Comparison of ENCODE assay signal across 13 cellular contexts in the genomic region with DNA sequence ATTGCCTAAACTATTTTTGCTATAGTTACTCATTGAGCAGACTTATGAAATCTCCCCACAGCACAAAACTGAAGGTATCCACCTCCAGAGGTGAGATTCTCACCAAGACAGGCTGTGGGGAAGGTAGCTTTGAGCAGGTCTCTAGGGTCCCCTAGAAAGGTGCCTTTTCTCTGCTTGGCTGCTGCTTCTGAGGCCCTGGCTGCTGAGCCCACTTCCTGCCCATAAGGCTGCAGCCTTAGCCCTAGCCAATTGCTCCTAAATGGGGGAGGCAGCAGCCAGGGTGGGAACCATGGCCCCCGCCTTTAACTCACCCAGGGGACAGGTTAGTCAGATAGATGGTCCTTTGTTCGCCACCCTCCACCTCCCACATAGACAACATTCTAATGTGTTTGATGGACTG. TPM values are rescaled to one million over a fixed set of nuclear protein-coding genes. Genes with fewer than 3 reads are reported as not detected.
DNase-seq lines count a peak whose midpoint lies in the region; ATAC-seq and TF ChIP-seq lines count a peak whose summit lies in the region.
"Had no signal": no experiment of that assay in that cellular context is flagged by ENCODE, and none has a peak within 500 bp of the region (broad histone marks: within the 10 kb centered on the region; RNA-seq: fewer than 3 reads in every experiment).

No MANE protein-coding gene starts in this region.

- H3K36me3 ChIP-seq in SK-N-SH (replicated peaks in 1 of 2; ENCODE audit: control insufficient read depth in 1 of 2, insufficient read depth in 2 of 2, low read length in 1 of 2) (peaks cover 17 to 36% of the 10 kb centered on the region in 2 experiments), osteoblast (ENCODE audit: insufficient read depth, low read length) (peaks cover 32% of the 10 kb centered on the region)
- H3K36me3 ChIP-seq: thoracic aorta had no signal

- H3K9ac ChIP-seq in SK-N-SH, result peak overlapping the region; percentile 99

- ATAC-seq in SK-N-SH treated with all-trans-retinoic acid at 6 μM for 48 hours, result no peak
- ATAC-seq in GM19397 (IDR thresholded peaks at IDR 0.05; ENCODE audit: unreplicated experiment), result peak; percentile 16
- ATAC-seq in HG03108 (IDR thresholded peaks at IDR 0.05; ENCODE audit: unreplicated experiment), result no peak

- CTCF ChIA-PET in SK-N-SH (lab: Yijun Ruan, JAX), result no interaction called here

- DNase-seq in SK-N-SH, result no peak
- DNase-seq in osteoblast (ENCODE audit: insufficient read length, low spot score, missing footprints), result no peak
- DNase-seq in mesenteric fat pad (ENCODE audit: low spot score), result no peak
- no peak for DNase-seq in G401 (ENCODE audit: low spot score)
- DNase-seq: activated CD4-positive, CD25-positive, alpha-beta regulatory T cell treated with anti-CD3 and anti-CD28 coated beads, Interleukin-2, amount 50 U/mL, for 72 hours; activated naive CD4-positive, alpha-beta T cell treated with anti-CD3 and anti-CD28 coated beads, Interleukin-2, amount 10 ng/mL, durations not matched to agents 7 days and 5 days; DMS79 treated with DMSO at 0.1 percent for 48 hours; erythroblast had no signal

- H3K27me3 ChIP-seq in SK-N-SH (ENCODE audit: insufficient read depth) (no peaks in the 10 kb centered on the region), osteoblast (ENCODE audit: insufficient read depth, low read length) (no peaks in the 10 kb centered on the region)

- H3F3A ChIP-seq in SK-N-SH (replicated peaks; ENCODE audit: insufficient read depth), result peaks cover 66% of the 10 kb centered on the region

- H3K4me3 Mint-ChIP-seq in activated naive CD8-positive, alpha-beta T cell, result peak overlapping the region; percentile 98
- H3K4me3 Mint-ChIP-seq: activated naive CD4-positive, alpha-beta T cell treated with anti-CD3 and anti-CD28 coated beads, Interleukin-2, amount 10 ng/mL, durations not matched to agents 7 days and 5 days had no signal

- H3K9me2 ChIP-seq in SK-N-SH, result no peaks in the 10 kb centered on the region

- H3K4me2 ChIP-seq in SK-N-SH (peak overlapping the region; percentile 92), osteoblast (ENCODE audit: insufficient read depth, low read length) (peak overlapping the region; percentile 78)

- in situ Hi-C loops in G401 (cut with HindIII; ENCODE audit: low sequenced_read_pairs), result no loop called here

- H3K4me1 ChIP-seq in SK-N-SH (ENCODE audit: control insufficient read depth in 1 of 2, insufficient read depth in 2 of 2, low read depth in 1 of 2, low read length in 1 of 2) (peaks cover 10 to 30% of the 10 kb centered on the region in 2 experiments), osteoblast (ENCODE audit: insufficient read depth, low read length) (peaks cover 58% of the 10 kb centered on the region)

- H2AFZ ChIP-seq in SK-N-SH (ENCODE audit: low read depth) (no peak overlapping the region), osteoblast (ENCODE audit: low read length) (no peak overlapping the region)

- H3K9me3 Mint-ChIP-seq in activated naive CD8-positive, alpha-beta T cell (ENCODE audit: low read depth), result no peaks in the 10 kb centered on the region
- H3K9me3 Mint-ChIP-seq: activated naive CD4-positive, alpha-beta T cell treated with anti-CD3 and anti-CD28 coated beads, Interleukin-2, amount 10 ng/mL, durations not matched to agents 7 days and 5 days had no signal

- 77% methylated on average over 2 of the region's 2 CpGs for WGBS in SK-N-SH (ENCODE audit: low lambda C conversion rate)

- H3K27ac ChIP-seq in SK-N-SH (ENCODE audit: low read depth in 2 of 2, low read length in 1 of 2) (peak overlapping the region; percentile 22 to 100; a peak in 3 of 4 replicates), osteoblast (ENCODE audit: low read depth, low read length) (peak overlapping the region; percentile 92)
- H3K27ac ChIP-seq: thoracic aorta had no signal

- H3K9me3 ChIP-seq in SK-N-SH (no peaks in the 10 kb centered on the region), osteoblast (ENCODE audit: low read depth, low read length) (no peaks in the 10 kb centered on the region)
- H3K9me3 ChIP-seq: thoracic aorta had no signal

- H3K27ac Mint-ChIP-seq in activated naive CD8-positive, alpha-beta T cell, result peak overlapping the region; percentile 97
- H3K27ac Mint-ChIP-seq: activated naive CD4-positive, alpha-beta T cell treated with anti-CD3 and anti-CD28 coated beads, Interleukin-2, amount 10 ng/mL, durations not matched to agents 7 days and 5 days had no signal

- H3K4me1 Mint-ChIP-seq in activated naive CD8-positive, alpha-beta T cell (ENCODE audit: low read depth), result peaks cover 87% of the 10 kb centered on the region

- no peak for TF ChIP-seq EP300 in SK-N-SH (IDR thresholded peaks at IDR 0.05; ENCODE audit: borderline replicate concordance in 1 of 2, low read depth in 1 of 2, low read length in 1 of 2)

- H3K79me2 ChIP-seq in SK-N-SH (ENCODE audit: insufficient read depth) (peaks cover 100% of the 10 kb centered on the region), osteoblast (ENCODE audit: insufficient read depth, low read length) (peaks cover 94% of the 10 kb centered on the region)

- H3K4me3 ChIP-seq in SK-N-SH (ENCODE audit: low read depth in 2 of 2, low read length in 1 of 2) (peak overlapping the region; percentile 81 to 87; a peak in 3 of 4 replicates), osteoblast (ENCODE audit: insufficient read depth, low read length) (peak overlapping the region; percentile 86)
- H3K4me3 ChIP-seq: thoracic aorta had no signal

- POLR2A ChIA-PET in SK-N-SH (lab: Yijun Ruan, JAX), result no interaction called here

- TF ChIP-seq CTCF in SK-N-SH (IDR thresholded peaks at IDR 0.05) (no peak), osteoblast (IDR thresholded peaks at IDR 0.05; ENCODE audit: extremely low read depth, low read depth, low read length) (no peak)

- H4K20me1 ChIP-seq in SK-N-SH (ENCODE audit: insufficient read depth) (peaks cover 20% of the 10 kb centered on the region; the same call in 1 of the 2 replicates), osteoblast (ENCODE audit: insufficient read depth, low read length) (peaks cover 41% of the 10 kb centered on the region)

- no peak for TF ChIP-seq RAD21 in SK-N-SH (IDR thresholded peaks at IDR 0.05; ENCODE audit: low read length)

- no peaks in the 10 kb centered on the region for H3K27me3 Mint-ChIP-seq in activated naive CD8-positive, alpha-beta T cell

- peaks cover 31% of the 10 kb centered on the region for H3K36me3 Mint-ChIP-seq in activated naive CD8-positive, alpha-beta T cell
- H3K36me3 Mint-ChIP-seq: activated naive CD4-positive, alpha-beta T cell treated with anti-CD3 and anti-CD28 coated beads, Interleukin-2, amount 10 ng/mL, durations not matched to agents 7 days and 5 days had no signal

TF ChIP-seq in SK-N-SH, 30 proteins besides CTCF, POLR2A, EP300 and RAD21 (continues in another document):
- no peak for TF ChIP-seq NRF1 (IDR thresholded peaks at IDR 0.05; ENCODE audit: low read depth, low read length)
- no peak for TF ChIP-seq CHD2 (IDR thresholded peaks at IDR 0.05; ENCODE audit: low read length, partially characterized antibody)
- TF ChIP-seq ELF1 (IDR thresholded peaks at IDR 0.05), result no peak
- TF ChIP-seq TCF12 (IDR thresholded peaks at IDR 0.05), result no peak

TF ChIP-seq in SK-N-SH treated with all-trans-retinoic acid at 6 μM for 48 hours, 23 proteins besides CTCF, POLR2A, EP300 and RAD21:
- TF ChIP-seq, protein P1, sequence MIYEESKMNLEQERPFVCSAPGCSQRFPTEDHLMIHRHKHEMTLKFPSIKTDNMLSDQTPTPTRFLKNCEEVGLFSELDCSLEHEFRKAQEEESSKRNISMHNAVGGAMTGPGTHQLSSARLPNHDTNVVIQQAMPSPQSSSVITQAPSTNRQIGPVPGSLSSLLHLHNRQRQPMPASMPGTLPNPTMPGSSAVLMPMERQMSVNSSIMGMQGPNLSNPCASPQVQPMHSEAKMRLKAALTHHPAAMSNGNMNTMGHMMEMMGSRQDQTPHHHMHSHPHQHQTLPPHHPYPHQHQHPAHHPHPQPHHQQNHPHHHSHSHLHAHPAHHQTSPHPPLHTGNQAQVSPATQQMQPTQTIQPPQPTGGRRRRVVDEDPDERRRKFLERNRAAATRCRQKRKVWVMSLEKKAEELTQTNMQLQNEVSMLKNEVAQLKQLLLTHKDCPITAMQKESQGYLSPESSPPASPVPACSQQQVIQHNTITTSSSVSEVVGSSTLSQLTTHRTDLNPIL (CRISPR knock-in tag; IDR thresholded peaks at IDR 0.05; ENCODE audit: low read depth), result no peak
- TF ChIP-seq, protein P2, sequence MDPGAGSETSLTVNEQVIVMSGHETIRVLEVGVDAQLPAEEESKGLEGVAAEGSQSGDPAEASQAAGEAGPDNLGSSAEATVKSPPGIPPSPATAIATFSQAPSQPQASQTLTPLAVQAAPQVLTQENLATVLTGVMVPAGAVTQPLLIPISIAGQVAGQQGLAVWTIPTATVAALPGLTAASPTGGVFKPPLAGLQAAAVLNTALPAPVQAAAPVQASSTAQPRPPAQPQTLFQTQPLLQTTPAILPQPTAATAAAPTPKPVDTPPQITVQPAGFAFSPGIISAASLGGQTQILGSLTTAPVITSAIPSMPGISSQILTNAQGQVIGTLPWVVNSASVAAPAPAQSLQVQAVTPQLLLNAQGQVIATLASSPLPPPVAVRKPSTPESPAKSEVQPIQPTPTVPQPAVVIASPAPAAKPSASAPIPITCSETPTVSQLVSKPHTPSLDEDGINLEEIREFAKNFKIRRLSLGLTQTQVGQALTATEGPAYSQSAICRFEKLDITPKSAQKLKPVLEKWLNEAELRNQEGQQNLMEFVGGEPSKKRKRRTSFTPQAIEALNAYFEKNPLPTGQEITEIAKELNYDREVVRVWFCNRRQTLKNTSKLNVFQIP (CRISPR knock-in tag; IDR thresholded peaks at IDR 0.05; ENCODE audit: borderline replicate concordance, low read depth), result no peak
- TF ChIP-seq ZNF70 (CRISPR knock-in tag; IDR thresholded peaks at IDR 0.05), result no peak
- no peak for TF ChIP-seq BACH2 (CRISPR knock-in tag; IDR thresholded peaks at IDR 0.05; ENCODE audit: borderline replicate concordance)
- TF ChIP-seq PPARA (CRISPR knock-in tag; IDR thresholded peaks at IDR 0.05; ENCODE audit: borderline replicate concordance), result no peak

RNA-seq across cellular contexts. Expression of a gene that starts 3.6 kb away (rescaled TPM):
- polyA plus RNA-seq in SK-N-SH (2012; rRNA removed), result 443 and 528 TPM in 2 replicates
- 569 and 615 TPM in 2 replicates for polyA plus RNA-seq in SK-N-SH (2012; cell fraction: cytosol; rRNA removed)
- polyA plus RNA-seq in SK-N-SH (2012; cell fraction: nucleus; rRNA removed), result 256 and 330 TPM in 2 replicates
- 219 and 280 TPM in 2 replicates for total RNA-seq in osteoblast
- total RNA-seq in mesenteric fat pad, result 35.4 TPM
- 11.0 and 11.5 TPM in 2 replicates for total RNA-seq in G401 (2014; rRNA removed; shearing (Covaris generic))
